Comparison of ENCODE assay signal across 16 cellular contexts in genomic region chr6:15263780-15264374, GRCh38. TPM values are rescaled to one million over a fixed set of nuclear protein-coding genes. Genes with fewer than 3 reads are reported as not detected.
DNase-seq lines count a peak whose midpoint lies in the region; ATAC-seq lines count a peak whose summit lies in the region.
"Had no signal": no experiment of that assay in that cellular context is flagged by ENCODE, and none has a peak within 500 bp of the region (broad histone marks: within the 10 kb centered on the region; RNA-seq: fewer than 3 reads in every experiment).

No MANE protein-coding gene starts in this region.

- peak overlapping the region; percentile 34 for H3K27ac Mint-ChIP-seq in activated naive CD8-positive, alpha-beta T cell treated with anti-CD3 and anti-CD28 coated beads, Interleukin-2, amount 50 U/mL, for 24 hours
- peak overlapping the region in 8 of 10 donors; percentile 37 to 84 (median 62) for H3K27ac Mint-ChIP-seq in naive thymus-derived CD8-positive, alpha-beta T cell

- POLR2A ChIA-PET in naive thymus-derived CD8-positive, alpha-beta T cell (lab: Charles Lee): interaction anchor here (1.3 kb wide), 1 partner anchor 11 kb away, joined by 4 read pairs; no protein-coding TSS in a partner anchor

- H3K36me3 Mint-ChIP-seq in activated naive CD8-positive, alpha-beta T cell treated with anti-CD3 and anti-CD28 coated beads, Interleukin-2, amount 50 U/mL, for 24 hours (ENCODE audit: low read depth): peaks cover 22% of the 10 kb centered on the region
- peaks cover 2 to 4% (median 3%) of the 10 kb centered on the region in 3 donors for H3K36me3 Mint-ChIP-seq in naive thymus-derived CD8-positive, alpha-beta T cell
- H3K36me3 Mint-ChIP-seq: naive B cell had no signal

- H3K27me3 Mint-ChIP-seq in activated naive CD8-positive, alpha-beta T cell treated with anti-CD3 and anti-CD28 coated beads, Interleukin-2, amount 50 U/mL, for 24 hours: no peaks in the 10 kb centered on the region
- H3K27me3 Mint-ChIP-seq in naive thymus-derived CD8-positive, alpha-beta T cell: no peaks in the 10 kb centered on the region
- H3K27me3 Mint-ChIP-seq: naive B cell had no signal

- peak overlapping the region; percentile 95 for H3K27ac ChIP-seq in HUES48 (ENCODE audit: low read depth, low read length)

- H3K9me3 Mint-ChIP-seq in activated naive CD8-positive, alpha-beta T cell treated with anti-CD3 and anti-CD28 coated beads, Interleukin-2, amount 50 U/mL, for 24 hours: no peaks in the 10 kb centered on the region
- peaks cover 0 to 1% (median 0%) of the 10 kb centered on the region in 9 donors for H3K9me3 Mint-ChIP-seq in naive thymus-derived CD8-positive, alpha-beta T cell
- H3K9me3 Mint-ChIP-seq: naive B cell had no signal

- peaks cover 6% of the 10 kb centered on the region for H3K36me3 ChIP-seq in HUES48 (ENCODE audit: control insufficient read depth, insufficient read depth, low read length)

- peak overlapping the region; percentile 37 for H3K4me3 Mint-ChIP-seq in activated naive CD8-positive, alpha-beta T cell treated with anti-CD3 and anti-CD28 coated beads, Interleukin-2, amount 50 U/mL, for 24 hours
- peak overlapping the region in 9 of 10 donors; percentile 15 to 90 (median 63) for H3K4me3 Mint-ChIP-seq in naive thymus-derived CD8-positive, alpha-beta T cell

- H3K4me1 ChIP-seq in HUES48 (ENCODE audit: control insufficient read depth, insufficient read depth, low read length): peaks cover 87% of the 10 kb centered on the region

- intact Hi-C loops in left colon (cut with DNase I, micrococcal nuclease): no loop called here

- peak overlapping the region; percentile 47 for H3K4me3 ChIP-seq in HUES48 (ENCODE audit: low read depth, low read length)

- H3K9ac ChIP-seq in HUES48 (ENCODE audit: low read depth, low read length): no peak overlapping the region

- no peak for ATAC-seq in activated naive CD8-positive, alpha-beta T cell treated with anti-CD3 and anti-CD28 coated beads, Interleukin-2, amount 50 U/mL, for 24 hours
- ATAC-seq in naive thymus-derived CD8-positive, alpha-beta T cell: no peak
- no peak for ATAC-seq in left colon
- ATAC-seq: HepG2, Panc1 had no signal

- DNase-seq in CD1c-positive myeloid dendritic cell (ENCODE audit: extremely low spot score): peak; percentile 62
- DNase-seq in activated naive CD8-positive, alpha-beta T cell treated with anti-CD3 and anti-CD28 coated beads, Interleukin-2, amount 50 U/mL, for 24 hours: no peak
- no peak for DNase-seq in naive thymus-derived CD8-positive, alpha-beta T cell
- no peak for DNase-seq in C1 segment of cervical spinal cord (lab: John Stamatoyannopoulos, UW)
- DNase-seq in mesenteric fat pad (ENCODE audit: low spot score): no peak
- no peak for DNase-seq in GM19238 (ENCODE audit: insufficient read length, low spot score)
- no peak for DNase-seq in left colon
- DNase-seq: activated CD4-positive, alpha-beta T cell treated with anti-CD3 and anti-CD28 coated beads, Interleukin-2, amount 50 U/mL, for 48 hours; activated naive CD4-positive, alpha-beta T cell treated with Interleukin-2 at 50 U/mL for 16 hours; naive B cell; NCI-H1105; NCI-H446; stimulated activated CD4-positive, alpha-beta T cell treated with anti-CD3 and anti-CD28 coated beads, Interleukin-4, amount 100 ng/mL, for 24 hours had no signal

- H3K4me1 Mint-ChIP-seq in activated naive CD8-positive, alpha-beta T cell treated with anti-CD3 and anti-CD28 coated beads, Interleukin-2, amount 50 U/mL, for 24 hours: peaks cover 93% of the 10 kb centered on the region
- H3K4me1 Mint-ChIP-seq in naive thymus-derived CD8-positive, alpha-beta T cell: peaks cover 61 to 95% (median 95%) of the 10 kb centered on the region in 4 donors

- no peaks in the 10 kb centered on the region for H3K9me3 ChIP-seq in HUES48 (ENCODE audit: control insufficient read depth, insufficient read depth, low read length)

- no peaks in the 10 kb centered on the region for H3K27me3 ChIP-seq in HUES48 (ENCODE audit: control insufficient read depth, insufficient read depth, low read length)

RNA-seq across cellular contexts. Expression of gene JARID2, which starts 18.0 kb away (rescaled TPM):
- total RNA-seq in naive thymus-derived CD8-positive, alpha-beta T cell: 10 to 100 TPM; 23.0 to 23.5 TPM
- polyA plus RNA-seq in naive thymus-derived CD8-positive, alpha-beta T cell: 10 to 100 TPM in 2 of 3 donors, 1 to 10 TPM in 1; 7.6 to 11.8 (median 10.1) TPM
- total RNA-seq in mesenteric fat pad (13.8 TPM), left colon (10 to 100 TPM in 1 of 2 donors, 1 to 10 TPM in 1; 10.0 to 11.2 TPM)
